ENCODE assay signal across 8 cellular contexts in genomic region chr4:102827674-102828496, GRCh38. TPM values are rescaled to one million over a fixed set of nuclear protein-coding genes. Genes with fewer than 3 reads are reported as not detected.
DNase-seq lines count a peak whose midpoint lies in the region; ATAC-seq and FAIRE-seq lines count a peak whose summit lies in the region.

No MANE protein-coding gene starts in this region.

- ATAC-seq in GM21423 (IDR thresholded peaks at IDR 0.05; ENCODE audit: unreplicated experiment), result peak; percentile 77

- WGBS in mesendoderm (ENCODE audit: extremely low coverage, insufficient coverage, low lambda C conversion rate), result no CpG with 5 or more reads among the region's 50 CpGs

- H3K18ac ChIP-seq in mesendoderm (ENCODE audit: low read length), result peak overlapping the region; percentile 91

- DNase-seq in D341Med (ENCODE audit: low spot score), result peak; percentile 90
- peak; percentile 49 to 100 (median 97) for DNase-seq in HUDEP-2 (lab: John Stamatoyannopoulos, UW; ENCODE audit: unreplicated experiment in 76 of 76)
- peak; percentile 98 for DNase-seq in NOMO-1 treated with dmso at 0.1 percent for 144 hours (lab: John Stamatoyannopoulos, UW; ENCODE audit: unreplicated experiment)
- DNase-seq in activated CD8-positive, alpha-beta memory T cell treated with anti-CD3 and anti-CD28 coated beads, Interleukin-2, amount 50 U/mL, for 1 hour (ENCODE audit: extremely low read depth), result peak; percentile 100
- DNase-seq in mesendoderm, result peak; percentile 100
- peak; percentile 97 for DNase-seq in stimulated activated CD8-positive, alpha-beta memory T cell treated with anti-CD3 and anti-CD28 coated beads, Interleukin-12 subunit alpha, Interleukin-12 subunit beta, amount 100 ng/mL, for 4 hours (ENCODE audit: low read depth)

- peak overlapping the region; percentile 89 for H3K56ac ChIP-seq in mesendoderm (ENCODE audit: low read length)

- no peaks in the 10 kb centered on the region for H3K27me3 ChIP-seq in mesendoderm (ENCODE audit: insufficient read depth, low read length, poor library complexity)

- no peak overlapping the region for H4K8ac ChIP-seq in mesendoderm (ENCODE audit: low read depth, low read length)

- no peaks in the 10 kb centered on the region for H3K79me1 ChIP-seq in mesendoderm (ENCODE audit: low read length)

- H3K27ac ChIP-seq in mesendoderm (ENCODE audit: low read depth, low read length), result peak overlapping the region; percentile 97

- peak overlapping the region; percentile 97 for H3K9ac ChIP-seq in mesendoderm (ENCODE audit: low read length)

- no peak overlapping the region for H2BK15ac ChIP-seq in mesendoderm (replicated peaks; ENCODE audit: low read depth)

- peak; percentile 93 for FAIRE-seq in endometrium (lab: Jason Lieb, UNC)

- H3K4me2 ChIP-seq in mesendoderm (ENCODE audit: low read length), result peak overlapping the region; percentile 29

- H2BK120ac ChIP-seq in mesendoderm (ENCODE audit: low read depth, low read length), result peak overlapping the region; percentile 30

- H2BK5ac ChIP-seq in mesendoderm (ENCODE audit: low read length), result peak overlapping the region; percentile 59

- peaks cover 38% of the 10 kb centered on the region for H3K79me2 ChIP-seq in mesendoderm (ENCODE audit: control insufficient read depth, insufficient read depth, low read length)

- H4K5ac ChIP-seq in mesendoderm (ENCODE audit: low read length), result no peak overlapping the region

- H3K23ac ChIP-seq in mesendoderm (ENCODE audit: low read length), result no peak overlapping the region

- H2AK5ac ChIP-seq in mesendoderm (ENCODE audit: low read length), result no peak overlapping the region

- no peaks in the 10 kb centered on the region for H3K36me3 ChIP-seq in mesendoderm (ENCODE audit: control insufficient read depth, insufficient read depth, low read length)

- H3K4ac ChIP-seq in mesendoderm (ENCODE audit: low read depth, low read length), result peak overlapping the region; percentile 97

- peak overlapping the region; percentile 60 for H3K4me3 ChIP-seq in mesendoderm (ENCODE audit: low read length)

- H3K4me1 ChIP-seq in mesendoderm (ENCODE audit: control insufficient read depth, low read depth, low read length), result peaks cover 2% of the 10 kb centered on the region

RNA-seq across cellular contexts. Expression of gene UBE2D3, which starts 0.5 kb away (rescaled TPM):
- polyA plus RNA-seq in mesendoderm (2013, experiment 1 of 2), result 604 TPM
- polyA plus RNA-seq in mesendoderm (2013, experiment 2 of 2), result 624 TPM

RNA-seq across cellular contexts. Expression of gene CISD2, which starts 40.9 kb away (rescaled TPM):
- polyA plus RNA-seq in mesendoderm (2013, experiment 1 of 2), result 60.6 TPM
- polyA plus RNA-seq in mesendoderm (2013, experiment 2 of 2), result 65.9 TPM

Comparison
In these comparisons a context has a peak if more than half of its experiments do, and no peak if none do; other contexts are left out.
1. Peak in every context shown above with its lines: DNase-seq, ATAC-seq, H3K4me3 ChIP-seq and H3K27ac ChIP-seq.